26 cellular contexts compared by ENCODE assay signal in the genomic region with DNA sequence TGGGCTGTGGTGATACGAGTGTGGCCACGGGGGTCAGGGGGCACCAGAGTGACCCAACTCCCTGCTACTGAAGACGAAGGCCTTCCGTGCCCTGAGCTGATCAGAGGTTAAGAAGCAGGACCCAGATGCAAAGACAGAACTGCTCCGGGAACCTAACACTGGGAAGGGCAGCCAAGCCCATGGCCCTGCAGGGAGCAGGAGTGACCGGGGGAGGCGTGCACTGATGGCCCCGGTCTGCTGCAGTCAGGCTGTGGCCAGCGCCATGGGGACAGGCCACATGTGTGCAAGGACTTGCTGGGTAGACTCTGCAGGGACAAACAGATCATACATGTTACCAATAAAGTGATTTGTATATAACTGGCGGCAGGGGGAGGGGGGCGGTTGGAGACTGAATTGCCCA.
DNase-seq lines count a peak whose midpoint lies in the region; ATAC-seq and TF ChIP-seq lines count a peak whose summit lies in the region.
"Had no signal": no experiment of that assay in that cellular context is flagged by ENCODE, and none has a peak within 500 bp of the region (broad histone marks: within the 10 kb centered on the region; RNA-seq: fewer than 3 reads in every experiment).

No MANE protein-coding gene starts in this region.

- DNase-seq in Right ventricle myocardium superior (peak; percentile 26), left ventricle myocardium inferior (no peak), chondrocyte (ENCODE audit: low spot score) (peak; percentile 51), nephron progenitor cell (no peak), upper lobe of right lung (peak; percentile 54), substantia nigra (lab: John Stamatoyannopoulos, UW) (no peak), upper lobe of left lung (no peak), NCI-H2081 treated with DMSO at 0.1 percent for 48 hours (lab: John Stamatoyannopoulos, UW) (no peak)
- DNase-seq: ACHN; Calu3; CD8-positive, alpha-beta T cell; DMS153; NCI-H1105; NCI-H146; NCI-H2029; NCI-H226; NCI-H510A treated with DMSO at 0.1 percent for 48 hours; NCI-H774; NK-92 treated with Interleukin-12 subunit alpha and Interleukin-12 subunit beta, amount 100 ng/mL, for 24 hours; SJCRH30 had no signal

- TF ChIP-seq EP300 in upper lobe of left lung (IDR thresholded peaks at IDR 0.05): no peak

- no peaks in the 10 kb centered on the region for H3K27me3 Mint-ChIP-seq in chondrocyte (ENCODE audit: low read depth)
- no peaks in the 10 kb centered on the region for H3K27me3 Mint-ChIP-seq in nephron progenitor cell (ENCODE audit: low read depth, poor library complexity)

- H3K27me3 ChIP-seq in left ventricle myocardium inferior (ENCODE audit: low read depth) (no peaks in the 10 kb centered on the region), upper lobe of right lung (no peaks in the 10 kb centered on the region), upper lobe of left lung (no peaks in the 10 kb centered on the region)
- H3K27me3 ChIP-seq: BLaER1 treated with 17β-estradiol and CSF1 and Interleukin-3, amounts not matched to agents 10 nM and 100 nM; SJCRH30 had no signal

- peaks cover 3% of the 10 kb centered on the region for H3K36me3 Mint-ChIP-seq in chondrocyte (ENCODE audit: low read depth)
- peaks cover 15% of the 10 kb centered on the region for H3K36me3 Mint-ChIP-seq in nephron progenitor cell (ENCODE audit: low read depth)

- H3K36me3 ChIP-seq in left ventricle myocardium inferior: peaks cover 22% of the 10 kb centered on the region
- H3K36me3 ChIP-seq in upper lobe of right lung: peaks cover 7% of the 10 kb centered on the region
- H3K36me3 ChIP-seq in upper lobe of left lung: peaks cover 0 to 21% (median 13%) of the 10 kb centered on the region in 4 donors
- H3K36me3 ChIP-seq: HAP-1 had no signal

- H3K9me3 ChIP-seq in left ventricle myocardium inferior (replicated peaks) (no peaks in the 10 kb centered on the region), upper lobe of right lung (no peaks in the 10 kb centered on the region), upper lobe of left lung (no peaks in the 10 kb centered on the region)
- H3K9me3 ChIP-seq: HAP-1 had no signal

- H3K4me3 ChIP-seq in left ventricle myocardium inferior (no peak overlapping the region), upper lobe of right lung (no peak overlapping the region), upper lobe of left lung (no peak overlapping the region)
- H3K4me3 ChIP-seq: BLaER1 treated with 17β-estradiol and CSF1 and Interleukin-3, amounts not matched to agents 10 nM and 100 nM; GM23338; HAP-1; SJCRH30 had no signal

- no peak overlapping the region for H3K27ac ChIP-seq in left ventricle myocardium inferior (replicated peaks)
- H3K27ac ChIP-seq in upper lobe of right lung: no peak overlapping the region
- H3K27ac ChIP-seq in substantia nigra (ENCODE audit: low read depth, low read length, poor library complexity, severe bottlenecking): no peak overlapping the region
- H3K27ac ChIP-seq in upper lobe of left lung: no peak overlapping the region
- H3K27ac ChIP-seq: 22Rv1; BLaER1 treated with 17β-estradiol and CSF1 and Interleukin-3, amounts not matched to agents 10 nM and 100 nM; KMS-11; RWPE1; SJCRH30 had no signal

- H3K9me3 Mint-ChIP-seq in chondrocyte (ENCODE audit: low read depth) (no peaks in the 10 kb centered on the region), nephron progenitor cell (peaks cover 30% of the 10 kb centered on the region)

- TF ChIP-seq CTCF in left ventricle myocardium inferior (IDR thresholded peaks at IDR 0.05; ENCODE audit: borderline replicate concordance) (no peak), chondrocyte (IDR thresholded peaks at IDR 0.05) (no peak), nephron progenitor cell (IDR thresholded peaks at IDR 0.05) (no peak), upper lobe of right lung (IDR thresholded peaks at IDR 0.05) (no peak), upper lobe of left lung (IDR thresholded peaks at IDR 0.05) (no peak)

- intact Hi-C loops in Right ventricle myocardium superior (cut with DNase I) (no loop called here), left ventricle myocardium inferior (cut with micrococcal nuclease) (no loop called here), upper lobe of right lung (cut with DNase I) (no loop called here)

- H3K4me1 Mint-ChIP-seq in chondrocyte (ENCODE audit: low read depth) (peaks cover 14% of the 10 kb centered on the region), nephron progenitor cell (peaks cover 20% of the 10 kb centered on the region)

- TF ChIP-seq POLR2A in upper lobe of left lung (IDR thresholded peaks at IDR 0.05): no peak

- WGBS in upper lobe of left lung, 2 donors: 84 to 89% methylated on average over 11 of the region's 11 CpGs

- H3K4me1 ChIP-seq in left ventricle myocardium inferior (peaks cover 36% of the 10 kb centered on the region), upper lobe of right lung (no peaks in the 10 kb centered on the region), upper lobe of left lung (no peaks in the 10 kb centered on the region)
- H3K4me1 ChIP-seq: HAP-1 had no signal

- H3K4me3 Mint-ChIP-seq in chondrocyte (ENCODE audit: unreplicated experiment): no peak overlapping the region
- H3K4me3 Mint-ChIP-seq in nephron progenitor cell: no peak overlapping the region
- H3K4me3 Mint-ChIP-seq: CD8-positive, alpha-beta T cell; GM23338 had no signal

- ATAC-seq in Right ventricle myocardium superior (ENCODE audit: poor library complexity) (no peak), upper lobe of right lung (peak; percentile 37), upper lobe of left lung (ENCODE audit: low FRiP score in 2 of 2) (no peak)
- ATAC-seq: CD8-positive, alpha-beta T cell; GM23338 had no signal

- no peak overlapping the region for H3K27ac Mint-ChIP-seq in chondrocyte (ENCODE audit: unreplicated experiment)
- H3K27ac Mint-ChIP-seq in nephron progenitor cell: peak overlapping the region; percentile 88
- H3K27ac Mint-ChIP-seq: CD8-positive, alpha-beta T cell; GM23338 had no signal

Comparison
In these comparisons a context has a peak if more than half of its experiments do, and no peak if none do; other contexts are left out.
1. DNase-seq: peak in Right ventricle myocardium superior (single experiment), chondrocyte (single experiment) and upper lobe of right lung (single experiment); none in left ventricle myocardium inferior (single experiment), nephron progenitor cell (single experiment), substantia nigra (0 of 49), upper lobe of left lung (0 of 2) and NCI-H2081 treated with DMSO at 0.1 percent for 48 hours (single experiment).